In genomic region chr12:89236237-89236636, GRCh38 we compare ENCODE assay signal across 13 cellular contexts.
DNase-seq lines count a peak whose midpoint lies in the region; ATAC-seq and TF ChIP-seq lines count a peak whose summit lies in the region.
"Had no signal": no experiment of that assay in that cellular context is flagged by ENCODE, and none has a peak within 500 bp of the region (broad histone marks: within the 10 kb centered on the region; RNA-seq: fewer than 3 reads in every experiment).

No MANE protein-coding gene starts in this region.

- H3K27me3 Mint-ChIP-seq in activated CD8-positive, alpha-beta T cell treated with anti-CD3 and anti-CD28 coated beads for 36 hours: no peaks in the 10 kb centered on the region
- H3K27me3 Mint-ChIP-seq: CD4-positive, alpha-beta memory T cell had no signal

- peak overlapping the region; percentile 28; the same call in 1 of the 2 replicates for H3K27ac ChIP-seq in ACC112 (ENCODE audit: low read depth, low read length)

- H2AFZ ChIP-seq in ACC112 (ENCODE audit: low read length, unreplicated experiment): no peak overlapping the region

- no peaks in the 10 kb centered on the region for H3K36me3 ChIP-seq in ACC112 (ENCODE audit: insufficient read depth, low read length)

- H3K4me3 Mint-ChIP-seq in activated CD8-positive, alpha-beta T cell treated with anti-CD3 and anti-CD28 coated beads for 36 hours: no peak overlapping the region

- no peak overlapping the region for H3K4me3 ChIP-seq in ACC112 (ENCODE audit: low read depth, low read length)
- no peak overlapping the region for H3K4me3 ChIP-seq in foreskin fibroblast (ENCODE audit: low read depth in 1 of 2, low read length in 2 of 2)
- H3K4me3 ChIP-seq: skin epidermis had no signal

- ATAC-seq in activated CD8-positive, alpha-beta T cell treated with anti-CD3 and anti-CD28 coated beads for 36 hours: peak; percentile 59
- ATAC-seq in GM21515 (IDR thresholded peaks at IDR 0.05; ENCODE audit: unreplicated experiment): no peak
- ATAC-seq in GM18861 (IDR thresholded peaks at IDR 0.05; ENCODE audit: unreplicated experiment): no peak

- DNase-seq in ELR (ENCODE audit: low read depth) (peak; percentile 83), foreskin fibroblast (peak; percentile 40 to 46), islet precursor cell (no peak), nucleus accumbens (lab: John Stamatoyannopoulos, UW) (no peak)
- no peak for DNase-seq in activated CD8-positive, alpha-beta T cell treated with anti-CD3 and anti-CD28 coated beads for 36 hours
- DNase-seq: activated CD4-positive, alpha-beta T cell treated with anti-CD3 and anti-CD28 coated beads for 48 hours; left cardiac atrium; SW 1271 had no signal

- no peaks in the 10 kb centered on the region for H3K27me3 ChIP-seq in ACC112 (ENCODE audit: insufficient read depth, low read length)

- TF ChIP-seq CTCF in activated CD8-positive, alpha-beta T cell treated with anti-CD3 and anti-CD28 coated beads for 36 hours (IDR thresholded peaks at IDR 0.05): no peak
- no peak for TF ChIP-seq CTCF in foreskin fibroblast (IDR thresholded peaks at IDR 0.05; ENCODE audit: low read depth, low read length)

- H3K36me3 Mint-ChIP-seq in activated CD8-positive, alpha-beta T cell treated with anti-CD3 and anti-CD28 coated beads for 36 hours (ENCODE audit: low read depth): peaks cover 7% of the 10 kb centered on the region
- H3K36me3 Mint-ChIP-seq: CD4-positive, alpha-beta memory T cell had no signal

- H3K27ac Mint-ChIP-seq in activated CD8-positive, alpha-beta T cell treated with anti-CD3 and anti-CD28 coated beads for 36 hours: no peak overlapping the region

- CTCF ChIA-PET in activated CD8-positive, alpha-beta T cell treated with anti-CD3 and anti-CD28 coated beads for 36 hours (lab: Charles Lee): interaction anchor here (1.5 kb wide), 1 partner anchor 8 kb away, joined by 7 read pairs; no protein-coding TSS in a partner anchor

- peaks cover 45% of the 10 kb centered on the region for H3K4me1 Mint-ChIP-seq in activated CD8-positive, alpha-beta T cell treated with anti-CD3 and anti-CD28 coated beads for 36 hours (ENCODE audit: low read depth)

- POLR2A ChIA-PET in activated CD8-positive, alpha-beta T cell treated with anti-CD3 and anti-CD28 coated beads for 36 hours (lab: Charles Lee): no interaction called here

- H3K4me1 ChIP-seq in ACC112 (ENCODE audit: control insufficient read depth, insufficient read depth, low read length, unreplicated experiment): peaks cover 24% of the 10 kb centered on the region

- H3K9me3 Mint-ChIP-seq in activated CD8-positive, alpha-beta T cell treated with anti-CD3 and anti-CD28 coated beads for 36 hours: peaks cover 9% of the 10 kb centered on the region

- H3K79me2 ChIP-seq in ACC112 (ENCODE audit: control insufficient read depth, insufficient read depth, low read length, unreplicated experiment): no peaks in the 10 kb centered on the region

- intact Hi-C loops in activated CD8-positive, alpha-beta T cell treated with anti-CD3 and anti-CD28 coated beads for 36 hours (cut with micrococcal nuclease): no loop called here

Comparison
In these comparisons a context has a peak if more than half of its experiments do, and no peak if none do; other contexts are left out.
1. DNase-seq: peak in ELR (single experiment) and foreskin fibroblast (2 of 2); none in activated CD8-positive, alpha-beta T cell treated with anti-CD3 and anti-CD28 coated beads for 36 hours (single experiment), islet precursor cell (single experiment) and nucleus accumbens (0 of 56).